Comparison of ENCODE assay signal across 1 cellular context in genomic region chr14:68191567-68192321, GRCh38.
TF ChIP-seq lines count a peak whose summit lies in the region.

No MANE protein-coding gene starts in this region.

TF ChIP-seq in HepG2, 621 proteins besides CTCF, POLR2A, EP300 and RAD21 (continued from another document and continues in another):
- TF ChIP-seq STAT6 (CRISPR knock-in tag; IDR thresholded peaks at IDR 0.05; ENCODE audit: borderline replicate concordance) (no peak), HES4 (CRISPR knock-in tag; IDR thresholded peaks at IDR 0.05; ENCODE audit: borderline replicate concordance) (no peak), TCF7 (IDR thresholded peaks at IDR 0.05; ENCODE audit: low read depth) (no peak), ISX (CRISPR knock-in tag; conservative IDR thresholded peaks at IDR 0.05) (no peak), CENPBD1 (CRISPR knock-in tag; IDR thresholded peaks at IDR 0.05; ENCODE audit: borderline replicate concordance, low read depth) (no peak), ARNTL (CRISPR knock-in tag; IDR thresholded peaks at IDR 0.05) (no peak), ZNF781 (CRISPR knock-in tag; IDR thresholded peaks at IDR 0.05; ENCODE audit: borderline replicate concordance, not compliant biosample characterization) (no peak), FOXP1 (IDR thresholded peaks at IDR 0.05) (no peak), FOXP1 (CRISPR knock-in tag; IDR thresholded peaks at IDR 0.05) (no peak), ZBTB3 (CRISPR knock-in tag; IDR thresholded peaks at IDR 0.05; ENCODE audit: borderline replicate concordance, low read depth) (no peak), HOXD1 (CRISPR knock-in tag; IDR thresholded peaks at IDR 0.05) (no peak), MAFK (conservative IDR thresholded peaks at IDR 0.05 in 1 of 2, IDR thresholded peaks at IDR 0.05 in 1 of 2; ENCODE audit: low read length in 2 of 2) (no peak), ZNF276 (CRISPR knock-in tag; IDR thresholded peaks at IDR 0.05; ENCODE audit: low read depth) (no peak), XBP1 (CRISPR knock-in tag; IDR thresholded peaks at IDR 0.05) (no peak), ZBTB37 (CRISPR knock-in tag; IDR thresholded peaks at IDR 0.05) (no peak), ZNF224 (CRISPR knock-in tag; IDR thresholded peaks at IDR 0.05) (no peak), ZFP91 (CRISPR knock-in tag; IDR thresholded peaks at IDR 0.05; ENCODE audit: borderline replicate concordance) (no peak), ZNF318 (CRISPR knock-in tag; IDR thresholded peaks at IDR 0.05) (no peak), ARNT2 (CRISPR knock-in tag; IDR thresholded peaks at IDR 0.05; ENCODE audit: low read depth) (no peak), ZNF589 (CRISPR knock-in tag; conservative IDR thresholded peaks at IDR 0.05) (no peak), SRY (CRISPR knock-in tag; IDR thresholded peaks at IDR 0.05) (no peak), ZNF776 (CRISPR knock-in tag; IDR thresholded peaks at IDR 0.05) (no peak), E2F5 (CRISPR knock-in tag; conservative IDR thresholded peaks at IDR 0.05) (no peak), ZNF552 (CRISPR knock-in tag; IDR thresholded peaks at IDR 0.05; ENCODE audit: borderline replicate concordance) (no peak), HMGA1 (CRISPR knock-in tag; conservative IDR thresholded peaks at IDR 0.05) (no peak), ZFP36 (IDR thresholded peaks at IDR 0.05; ENCODE audit: borderline replicate concordance, low read depth, low read length, partially characterized antibody) (no peak), TOE1 (CRISPR knock-in tag; IDR thresholded peaks at IDR 0.05) (no peak), ONECUT2 (CRISPR knock-in tag; IDR thresholded peaks at IDR 0.05) (no peak), BRF2 (CRISPR knock-in tag; IDR thresholded peaks at IDR 0.05) (no peak), SMARCC2 (IDR thresholded peaks at IDR 0.05) (no peak), SOX6 (IDR thresholded peaks at IDR 0.05) (no peak), SOX6 (CRISPR knock-in tag; IDR thresholded peaks at IDR 0.05) (peak; percentile 57; the same call in 1 of the 2 replicates), KLF12 (CRISPR knock-in tag; IDR thresholded peaks at IDR 0.05; ENCODE audit: borderline replicate concordance) (no peak), PAF1 (CRISPR knock-in tag; IDR thresholded peaks at IDR 0.05) (no peak), E2F1 (CRISPR knock-in tag; IDR thresholded peaks at IDR 0.05) (no peak), ZNF335 (CRISPR knock-in tag; IDR thresholded peaks at IDR 0.05) (no peak), THAP8 (CRISPR knock-in tag; IDR thresholded peaks at IDR 0.05; ENCODE audit: borderline replicate concordance) (no peak), NCOA1 (CRISPR knock-in tag; IDR thresholded peaks at IDR 0.05) (no peak)
